30 cellular contexts compared by ENCODE assay signal in genomic region chr21:38936237-38936636, GRCh38.
"Had no signal": no experiment of that assay in that cellular context is flagged by ENCODE, and none has a peak within 500 bp of the region (broad histone marks: within the 10 kb centered on the region; RNA-seq: fewer than 3 reads in every experiment).

No MANE protein-coding gene starts in this region.

- H3K27me3 Mint-ChIP-seq: activated CD4-positive, alpha-beta memory T cell treated with anti-CD3 and anti-CD28 coated beads, Interleukin-2, amount 10 ng/mL, durations not matched to agents 7 days and 5 days; activated CD4-positive, alpha-beta T cell treated with anti-CD3 and anti-CD28 coated beads for 36 hours; activated CD4-positive, alpha-beta T cell treated with anti-CD3 and anti-CD28 coated beads, Interleukin-2, amount 10 ng/mL, durations not matched to agents 24 days and 14 days; activated naive CD4-positive, alpha-beta T cell treated with anti-CD3 and anti-CD28 coated beads, Interleukin-2, amount 10 ng/mL, durations not matched to agents 7 days and 5 days had no signal

- H3K27ac ChIP-seq: ascending aorta, breast epithelium, cardiac muscle cell, colonic mucosa, WERI-Rb-1 had no signal

- H3K36me3 Mint-ChIP-seq: activated naive CD4-positive, alpha-beta T cell treated with anti-CD3 and anti-CD28 coated beads, Interleukin-2, amount 10 ng/mL, durations not matched to agents 7 days and 5 days; activated naive CD4-positive, alpha-beta T cell treated with anti-CD3 and anti-CD28 coated beads, Interleukin-2, amount 50 U/mL, for 72 hours; activated naive CD8-positive, alpha-beta T cell treated with anti-CD3 and anti-CD28 coated beads, Interleukin-2, amount 10 ng/mL, durations not matched to agents 7 days and 5 days; brain had no signal

- H3K4me3 ChIP-seq: ascending aorta, breast epithelium, cardiac muscle cell, colonic mucosa had no signal

- H3K27ac Mint-ChIP-seq: activated CD4-positive, alpha-beta memory T cell treated with anti-CD3 and anti-CD28 coated beads, Interleukin-2, amount 10 ng/mL, durations not matched to agents 7 days and 5 days; activated CD4-positive, alpha-beta T cell treated with anti-CD3 and anti-CD28 coated beads for 36 hours; activated CD4-positive, alpha-beta T cell treated with anti-CD3 and anti-CD28 coated beads, Interleukin-2, amount 10 ng/mL, durations not matched to agents 24 days and 14 days; activated naive CD4-positive, alpha-beta T cell treated with anti-CD3 and anti-CD28 coated beads, Interleukin-2, amount 10 ng/mL, durations not matched to agents 7 days and 5 days; activated naive CD8-positive, alpha-beta T cell treated with anti-CD3 and anti-CD28 coated beads, Interleukin-2, amount 10 ng/mL, durations not matched to agents 7 days and 5 days; activated T-cell treated with anti-CD3 and anti-CD28 coated beads, Interleukin-2, amount 50 U/mL, for 24 hours; activated T-cell treated with anti-CD3 and anti-CD28 coated beads, Interleukin-2, amount 50 U/mL, for 72 hours; T-helper 17 cell; T-helper 2 cell treated with Interferon-gamma antibody and Interleukin-4, amounts not matched to agents 5 μg/mL and 100 μg/mL, for 36 hours had no signal

- H3K4me3 Mint-ChIP-seq: activated CD4-positive, alpha-beta memory T cell treated with anti-CD3 and anti-CD28 coated beads, Interleukin-2, amount 10 ng/mL, durations not matched to agents 7 days and 5 days; activated CD4-positive, alpha-beta T cell treated with anti-CD3 and anti-CD28 coated beads for 36 hours; activated CD4-positive, alpha-beta T cell treated with anti-CD3 and anti-CD28 coated beads, Interleukin-2, amount 10 ng/mL, durations not matched to agents 24 days and 14 days; activated naive CD4-positive, alpha-beta T cell treated with anti-CD3 and anti-CD28 coated beads, Interleukin-2, amount 10 ng/mL, durations not matched to agents 7 days and 5 days; activated naive CD8-positive, alpha-beta T cell treated with anti-CD3 and anti-CD28 coated beads, Interleukin-2, amount 10 ng/mL, durations not matched to agents 7 days and 5 days; activated T-cell treated with anti-CD3 and anti-CD28 coated beads, Interleukin-2, amount 50 U/mL, for 24 hours; activated T-cell treated with anti-CD3 and anti-CD28 coated beads, Interleukin-2, amount 50 U/mL, for 72 hours; brain; T-helper 17 cell; T-helper 2 cell treated with Interferon-gamma antibody and Interleukin-4, amounts not matched to agents 5 μg/mL and 100 μg/mL, for 36 hours had no signal

- H3K9me3 ChIP-seq: ascending aorta, breast epithelium, colonic mucosa had no signal

- H3K9me3 Mint-ChIP-seq: activated CD4-positive, alpha-beta memory T cell treated with anti-CD3 and anti-CD28 coated beads, Interleukin-2, amount 10 ng/mL, durations not matched to agents 7 days and 5 days; activated naive CD4-positive, alpha-beta T cell treated with anti-CD3 and anti-CD28 coated beads, Interleukin-2, amount 10 ng/mL, durations not matched to agents 7 days and 5 days; activated naive CD4-positive, alpha-beta T cell treated with anti-CD3 and anti-CD28 coated beads, Interleukin-2, amount 50 U/mL, for 72 hours; activated naive CD8-positive, alpha-beta T cell treated with anti-CD3 and anti-CD28 coated beads, Interleukin-2, amount 10 ng/mL, durations not matched to agents 7 days and 5 days; activated T-cell treated with anti-CD3 and anti-CD28 coated beads, Interleukin-2, amount 50 U/mL, for 24 hours; activated T-cell treated with anti-CD3 and anti-CD28 coated beads, Interleukin-2, amount 50 U/mL, for 72 hours; T-helper 2 cell treated with Interferon-gamma antibody and Interleukin-4, amounts not matched to agents 5 μg/mL and 100 μg/mL, for 36 hours had no signal

- H3K36me3 ChIP-seq: ascending aorta, breast epithelium, cardiac muscle cell, colonic mucosa, WERI-Rb-1 had no signal

- H3K4me1 ChIP-seq: ascending aorta, breast epithelium, colonic mucosa had no signal

- ATAC-seq: activated CD4-positive, alpha-beta T cell treated with anti-CD3 and anti-CD28 coated beads for 36 hours; activated naive CD4-positive, alpha-beta T cell treated with anti-CD3 and anti-CD28 coated beads, Interleukin-2, amount 50 U/mL, for 72 hours; activated T-cell treated with anti-CD3 and anti-CD28 coated beads, Interleukin-2, amount 50 U/mL, for 72 hours; esophagus mucosa; T-helper 17 cell had no signal

- DNase-seq: activated CD4-positive, alpha-beta memory T cell treated with anti-CD3 and anti-CD28 coated beads, Interleukin-2, amount 10 ng/mL, durations not matched to agents 7 days and 5 days; activated CD4-positive, alpha-beta T cell treated with anti-CD3 and anti-CD28 coated beads for 36 hours; activated CD4-positive, alpha-beta T cell treated with anti-CD3 and anti-CD28 coated beads, Interleukin-2, amount 10 ng/mL, durations not matched to agents 24 days and 14 days; activated CD4-positive, CD25-positive, alpha-beta regulatory T cell; activated CD4-positive, CD25-positive, alpha-beta regulatory T cell treated with anti-CD3 and anti-CD28 coated beads, Interleukin-2, amount 50 U/mL, for 72 hours; activated CD8-positive, alpha-beta memory T cell treated with anti-CD3 and anti-CD28 coated beads, Interleukin-2, amount 50 U/mL, for 48 hours; activated gamma-delta T cell; activated naive CD4-positive, alpha-beta T cell; activated naive CD4-positive, alpha-beta T cell treated with anti-CD3 and anti-CD28 coated beads, Interleukin-2, amount 10 ng/mL, durations not matched to agents 7 days and 5 days; activated naive CD8-positive, alpha-beta T cell treated with anti-CD3 and anti-CD28 coated beads, Interleukin-2, amount 10 ng/mL, durations not matched to agents 7 days and 5 days; activated T-cell treated with anti-CD3 and anti-CD28 coated beads for 4 hours; activated T-cell treated with anti-CD3 and anti-CD28 coated beads, Interleukin-2, amount 50 U/mL, for 24 hours; activated T-cell treated with anti-CD3 and anti-CD28 coated beads, Interleukin-2, amount 50 U/mL, for 72 hours; central memory CD4-positive, alpha-beta T cell; cerebellar nuclear complex; colonic mucosa; effector CD8-positive, alpha-beta T cell; foreskin fibroblast; head of caudate nucleus; T-helper 1 cell; T-helper 17 cell; T1000; WERI-Rb-1 had no signal

- H3K27me3 ChIP-seq: ascending aorta, breast epithelium, cardiac muscle cell, colonic mucosa had no signal
